ENCODE assay signal across 9 cellular contexts in genomic region chr1:94540440-94541174, GRCh38.
DNase-seq lines count a peak whose midpoint lies in the region; ATAC-seq lines count a peak whose summit lies in the region.
"Had no signal": no experiment of that assay in that cellular context is flagged by ENCODE, and none has a peak within 500 bp of the region (broad histone marks: within the 10 kb centered on the region; RNA-seq: fewer than 3 reads in every experiment).

No MANE protein-coding gene starts in this region.

- H3K27me3 ChIP-seq in HUES6 (ENCODE audit: control insufficient read depth, insufficient read depth, low read length): peaks cover 25% of the 10 kb centered on the region
- H3K27me3 ChIP-seq in iPS-18a (ENCODE audit: control insufficient read depth, insufficient read depth, low read length): peaks cover 45% of the 10 kb centered on the region

- peaks cover 34% of the 10 kb centered on the region for H3K36me3 ChIP-seq in HUES6 (ENCODE audit: control insufficient read depth, insufficient read depth, low read length)
- H3K36me3 ChIP-seq in iPS-18a (ENCODE audit: control insufficient read depth, low read depth, low read length): peaks cover 8% of the 10 kb centered on the region

- H3K9me3 Mint-ChIP-seq in activated naive CD8-positive, alpha-beta T cell (ENCODE audit: low read depth): no peaks in the 10 kb centered on the region
- H3K9me3 Mint-ChIP-seq in stimulated activated effector memory CD8-positive, alpha-beta T cell treated with anti-CD3 and anti-CD28 coated beads, Interleukin-12 subunit alpha, Interleukin-12 subunit beta, amount 100 ng/mL, for 72 hours: no peaks in the 10 kb centered on the region

- no peaks in the 10 kb centered on the region for H3K9me3 ChIP-seq in HUES6 (ENCODE audit: control insufficient read depth, insufficient read depth, low read depth, low read length)
- H3K9me3 ChIP-seq in iPS-18a (ENCODE audit: control insufficient read depth, low read depth, low read length): no peaks in the 10 kb centered on the region

- H3K4me1 Mint-ChIP-seq in activated naive CD8-positive, alpha-beta T cell (ENCODE audit: low read depth): peaks cover 18% of the 10 kb centered on the region
- H3K4me1 Mint-ChIP-seq in stimulated activated effector memory CD8-positive, alpha-beta T cell treated with anti-CD3 and anti-CD28 coated beads, Interleukin-12 subunit alpha, Interleukin-12 subunit beta, amount 100 ng/mL, for 72 hours: peaks cover 6% of the 10 kb centered on the region

- peak overlapping the region; percentile 2 for H3K27ac Mint-ChIP-seq in activated naive CD8-positive, alpha-beta T cell
- H3K27ac Mint-ChIP-seq in stimulated activated effector memory CD8-positive, alpha-beta T cell treated with anti-CD3 and anti-CD28 coated beads, Interleukin-12 subunit alpha, Interleukin-12 subunit beta, amount 100 ng/mL, for 72 hours: no peak overlapping the region

- H3K4me3 ChIP-seq in HUES6 (ENCODE audit: low read depth, low read length) (peak overlapping the region; percentile 83), iPS-18a (ENCODE audit: low read length) (peak overlapping the region; percentile 84)

- no peaks in the 10 kb centered on the region for H3K36me3 Mint-ChIP-seq in activated naive CD8-positive, alpha-beta T cell
- H3K36me3 Mint-ChIP-seq in stimulated activated effector memory CD8-positive, alpha-beta T cell treated with anti-CD3 and anti-CD28 coated beads, Interleukin-12 subunit alpha, Interleukin-12 subunit beta, amount 100 ng/mL, for 72 hours: no peaks in the 10 kb centered on the region

- peak overlapping the region; percentile 91 for H3K9ac ChIP-seq in HUES6 (ENCODE audit: low read length)
- H3K9ac ChIP-seq in iPS-18a (ENCODE audit: low read length): peak overlapping the region; percentile 49

- peaks cover 38% of the 10 kb centered on the region for H3K27me3 Mint-ChIP-seq in activated naive CD8-positive, alpha-beta T cell

- ATAC-seq in stimulated activated effector memory CD8-positive, alpha-beta T cell treated with anti-CD3 and anti-CD28 coated beads, Interleukin-12 subunit alpha, Interleukin-12 subunit beta, amount 100 ng/mL, for 72 hours: no peak
- no peak for ATAC-seq in HG03095 (IDR thresholded peaks at IDR 0.05; ENCODE audit: unreplicated experiment)
- ATAC-seq in GM18868 (IDR thresholded peaks at IDR 0.05; ENCODE audit: unreplicated experiment): no peak

- H3K4me1 ChIP-seq in HUES6 (ENCODE audit: control insufficient read depth, insufficient read depth, low read length) (peaks cover 35% of the 10 kb centered on the region), iPS-18a (ENCODE audit: control insufficient read depth, low read depth, low read length) (peaks cover 13% of the 10 kb centered on the region)

- DNase-seq in stimulated activated effector memory CD8-positive, alpha-beta T cell treated with anti-CD3 and anti-CD28 coated beads, Interleukin-12 subunit alpha, Interleukin-12 subunit beta, amount 100 ng/mL, for 72 hours (ENCODE audit: low spot score in 2 of 2): no peak
- DNase-seq in AG08395 (ENCODE audit: low spot score) (no peak), OCI-M1 (lab: John Stamatoyannopoulos, UW) (no peak)
- DNase-seq: activated gamma-delta T cell treated with Interleukin-2 at 50 U/mL for 16 hours had no signal

- H3K27ac ChIP-seq in HUES6 (ENCODE audit: low read depth, low read length): peak overlapping the region; percentile 81; the same call in 1 of the 2 replicates
- H3K27ac ChIP-seq in iPS-18a (ENCODE audit: low read length): no peak overlapping the region

- peak overlapping the region; percentile 78 for H3K4me3 Mint-ChIP-seq in activated naive CD8-positive, alpha-beta T cell
- peak overlapping the region; percentile 78 for H3K4me3 Mint-ChIP-seq in stimulated activated effector memory CD8-positive, alpha-beta T cell treated with anti-CD3 and anti-CD28 coated beads, Interleukin-12 subunit alpha, Interleukin-12 subunit beta, amount 100 ng/mL, for 72 hours
